ENCODE assay signal across 7 cellular contexts in genomic region chr9:101397746-101398334, GRCh38. TPM values are rescaled to one million over a fixed set of nuclear protein-coding genes. Genes with fewer than 3 reads are reported as not detected.
DNase-seq lines count a peak whose midpoint lies in the region; ATAC-seq lines count a peak whose summit lies in the region.

No MANE protein-coding gene starts in this region.

- POLR2A ChIA-PET in activated CD8-positive, alpha-beta T cell treated with anti-CD3 and anti-CD28 coated beads, Interleukin-2, amount 10 ng/mL, durations not matched to agents 7 days and 5 days (lab: Charles Lee) = interaction anchor here (1.2 to 2.2 kb wide), 6 partner anchors 10 to 136 kb away, joined by 3 to 9 read pairs (median 4); partner anchors contain the start of gene RNF20

- peak overlapping the region; percentile 61 for H3K4me3 ChIP-seq in iPS-18c (ENCODE audit: insufficient read depth, low read depth, low read length)
- peak overlapping the region; percentile 73 to 99 (median 91) for H3K4me3 ChIP-seq in subcutaneous abdominal adipose tissue (ENCODE audit: low read depth in 1 of 5, low read length in 5 of 5)

- peak overlapping the region; percentile 93 for H3K27ac ChIP-seq in subcutaneous abdominal adipose tissue (ENCODE audit: low read depth, low read length)

- H3K27ac Mint-ChIP-seq in activated CD8-positive, alpha-beta T cell treated with anti-CD3 and anti-CD28 coated beads, Interleukin-2, amount 10 ng/mL, durations not matched to agents 7 days and 5 days = peak overlapping the region; percentile 97

- H3K9me3 ChIP-seq in iPS-18c (ENCODE audit: control insufficient read depth, insufficient read depth, low read length) (no peaks in the 10 kb centered on the region), subcutaneous abdominal adipose tissue (ENCODE audit: control insufficient read depth in 5 of 5, low read length in 5 of 5) (peaks cover 0 to 8% (median 4%) of the 10 kb centered on the region in 5 donors)

- no peak for DNase-seq in activated CD8-positive, alpha-beta T cell treated with anti-CD3 and anti-CD28 coated beads, Interleukin-2, amount 10 ng/mL, durations not matched to agents 7 days and 5 days
- DNase-seq in SKM-1 (lab: John Stamatoyannopoulos, UW; ENCODE audit: unreplicated experiment) = no peak

- peaks cover 42% of the 10 kb centered on the region for H3K4me1 Mint-ChIP-seq in activated CD8-positive, alpha-beta T cell treated with anti-CD3 and anti-CD28 coated beads, Interleukin-2, amount 10 ng/mL, durations not matched to agents 7 days and 5 days (ENCODE audit: low read depth)

- H3K27me3 Mint-ChIP-seq in activated CD8-positive, alpha-beta T cell treated with anti-CD3 and anti-CD28 coated beads, Interleukin-2, amount 10 ng/mL, durations not matched to agents 7 days and 5 days (ENCODE audit: low read depth) = no peaks in the 10 kb centered on the region

- CTCF ChIA-PET in activated CD8-positive, alpha-beta T cell treated with anti-CD3 and anti-CD28 coated beads, Interleukin-2, amount 10 ng/mL, durations not matched to agents 7 days and 5 days (lab: Charles Lee) = interaction anchor here (1.1 to 2.0 kb wide), 3 partner anchors 10 to 131 kb away, joined by 3 to 20 read pairs (median 3); no protein-coding TSS in a partner anchor

- H3K9me3 Mint-ChIP-seq in activated CD8-positive, alpha-beta T cell treated with anti-CD3 and anti-CD28 coated beads, Interleukin-2, amount 10 ng/mL, durations not matched to agents 7 days and 5 days (ENCODE audit: insufficient read depth) = peaks cover 18% of the 10 kb centered on the region

- peak; percentile 3 for ATAC-seq in GM18511 (IDR thresholded peaks at IDR 0.05; ENCODE audit: unreplicated experiment)
- peak; percentile 0 for ATAC-seq in HG03060 (IDR thresholded peaks at IDR 0.05; ENCODE audit: low read depth, unreplicated experiment)
- ATAC-seq in activated CD8-positive, alpha-beta T cell treated with anti-CD3 and anti-CD28 coated beads, Interleukin-2, amount 10 ng/mL, durations not matched to agents 7 days and 5 days = peak; percentile 1
- ATAC-seq in HG03521 (IDR thresholded peaks at IDR 0.05; ENCODE audit: unreplicated experiment) = no peak

- H3K4me1 ChIP-seq in subcutaneous abdominal adipose tissue (ENCODE audit: control insufficient read depth in 5 of 5, insufficient read depth in 5 of 5, low read length in 5 of 5) = peaks cover 6 to 34% (median 31%) of the 10 kb centered on the region in 5 donors

- H3K4me3 Mint-ChIP-seq in activated CD8-positive, alpha-beta T cell treated with anti-CD3 and anti-CD28 coated beads, Interleukin-2, amount 10 ng/mL, durations not matched to agents 7 days and 5 days = peak overlapping the region; percentile 90

- no peaks in the 10 kb centered on the region for H3K27me3 ChIP-seq in subcutaneous abdominal adipose tissue (ENCODE audit: control insufficient read depth in 5 of 5, insufficient read depth in 4 of 5, low read length in 5 of 5)

- peaks cover 26 to 29% (median 28%) of the 10 kb centered on the region in 5 donors for H3K36me3 ChIP-seq in subcutaneous abdominal adipose tissue (ENCODE audit: control insufficient read depth in 5 of 5, insufficient read depth in 5 of 5, low read length in 5 of 5)

- peaks cover 68% of the 10 kb centered on the region for H3K36me3 Mint-ChIP-seq in activated CD8-positive, alpha-beta T cell treated with anti-CD3 and anti-CD28 coated beads, Interleukin-2, amount 10 ng/mL, durations not matched to agents 7 days and 5 days (ENCODE audit: low read depth)

- H3K9ac ChIP-seq in subcutaneous abdominal adipose tissue (ENCODE audit: low read length in 5 of 5) = peak overlapping the region; percentile 71 to 91 (median 87)

RNA-seq across cellular contexts. Expression of gene MRPL50, which starts 0.6 kb away (rescaled TPM):
- total RNA-seq in activated CD8-positive, alpha-beta T cell treated with anti-CD3 and anti-CD28 coated beads, Interleukin-2, amount 10 ng/mL, durations not matched to agents 7 days and 5 days = 10 to 100 TPM in 1 of 2 experiments, 1 to 10 TPM in 1; 9.4 to 10.2 TPM

RNA-seq across cellular contexts. Expression of gene ZNF189, which starts 0.8 kb away (rescaled TPM):
- total RNA-seq in activated CD8-positive, alpha-beta T cell treated with anti-CD3 and anti-CD28 coated beads, Interleukin-2, amount 10 ng/mL, durations not matched to agents 7 days and 5 days = 10 to 100 TPM in 1 of 2 experiments, 1 to 10 TPM in 1; 9.7 to 10.4 TPM

RNA-seq across cellular contexts. Expression of gene BAAT, which starts 13.0 kb away (rescaled TPM):
- total RNA-seq in activated CD8-positive, alpha-beta T cell treated with anti-CD3 and anti-CD28 coated beads, Interleukin-2, amount 10 ng/mL, durations not matched to agents 7 days and 5 days = not detected

RNA-seq across cellular contexts. Expression of gene ALDOB, which starts 37.7 kb away (rescaled TPM):
- not detected for total RNA-seq in activated CD8-positive, alpha-beta T cell treated with anti-CD3 and anti-CD28 coated beads, Interleukin-2, amount 10 ng/mL, durations not matched to agents 7 days and 5 days
